Comparison of ENCODE assay signal across 8 cellular contexts in the genomic region with DNA sequence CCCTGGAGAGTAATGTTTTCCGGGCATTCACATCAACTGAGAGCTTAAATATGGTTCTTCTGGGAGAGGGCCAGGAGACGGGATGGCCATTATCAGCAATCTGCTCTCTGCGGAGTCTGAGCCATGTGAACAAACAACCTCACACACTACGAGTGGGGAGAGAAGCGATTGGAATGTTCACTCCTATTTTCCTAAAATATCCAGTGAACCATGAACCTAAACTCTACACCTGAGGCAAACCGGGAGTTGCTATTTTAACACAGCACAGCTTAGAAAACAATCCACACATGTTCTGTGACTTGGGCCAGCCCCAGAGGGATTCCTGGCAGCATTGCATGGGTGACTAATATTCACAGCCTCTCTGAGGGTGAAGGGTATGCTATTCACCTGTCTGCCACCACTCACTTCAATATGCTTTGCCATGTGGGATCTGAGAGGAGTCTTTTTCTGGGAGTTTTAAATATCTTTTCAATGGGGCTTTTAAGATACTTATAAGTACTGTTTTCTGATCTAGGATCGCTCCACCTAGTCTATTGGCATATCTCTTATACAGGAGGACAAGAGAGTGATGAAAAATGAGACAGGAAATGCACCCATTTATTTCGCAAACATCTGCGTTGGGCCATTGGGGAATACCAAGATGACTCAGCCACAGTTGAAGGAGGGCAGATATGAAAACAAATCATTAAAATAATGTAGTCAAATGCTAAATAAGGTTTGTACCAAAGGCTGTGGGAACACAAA.
A peak's percentile ranks its signal among the peaks of the same experiment; 100 is the strongest.
DNase-seq lines count a peak whose midpoint lies in the region; ATAC-seq lines count a peak whose summit lies in the region.

No MANE protein-coding gene starts in this region.

- no peak overlapping the region for H3K14ac ChIP-seq in trophoblast cell (ENCODE audit: low read length)

- no peaks in the 10 kb centered on the region for H3K79me1 ChIP-seq in trophoblast cell (ENCODE audit: low read length)

- no peak overlapping the region for H3K9ac ChIP-seq in trophoblast cell (ENCODE audit: low read length)

- peak; percentile 74 for ATAC-seq in HG02870 (IDR thresholded peaks at IDR 0.05; ENCODE audit: unreplicated experiment)
- ATAC-seq in effector memory CD8-positive, alpha-beta T cell (replicated peaks) = peak; percentile 57

- peak; percentile 72 for DNase-seq in activated naive CD4-positive, alpha-beta T cell treated with anti-CD3 and anti-CD28 coated beads for 36 hours
- DNase-seq in activated naive CD4-positive, alpha-beta T cell treated with anti-CD3 and anti-CD28 coated beads, Interleukin-2, amount 10 ng/mL, durations not matched to agents 7 days and 5 days = no peak
- DNase-seq in NCI-H2171 treated with DMSO at 0.1 percent for 48 hours (lab: John Stamatoyannopoulos, UW) (peak; percentile 68), trophoblast cell (peak; percentile 72 to 75), GF-D8 (lab: John Stamatoyannopoulos, UW) (no peak), KBM-7 (no peak)
- no peak for DNase-seq in effector memory CD8-positive, alpha-beta T cell

- in situ Hi-C loops in KBM-7 (cut with MboI; ENCODE audit: low pct_unique_long_range_greater_than_20kb, low sequenced_read_pairs) = no loop called here

- H4K12ac ChIP-seq in trophoblast cell (ENCODE audit: low read depth, low read length) = no peak overlapping the region

- H4K91ac ChIP-seq in trophoblast cell (ENCODE audit: low read depth, low read length) = no peak overlapping the region

- no peak overlapping the region for H3K4me3 Mint-ChIP-seq in activated naive CD4-positive, alpha-beta T cell treated with anti-CD3 and anti-CD28 coated beads for 36 hours
- no peak overlapping the region for H3K4me3 Mint-ChIP-seq in activated naive CD4-positive, alpha-beta T cell treated with anti-CD3 and anti-CD28 coated beads, Interleukin-2, amount 10 ng/mL, durations not matched to agents 7 days and 5 days
- H3K4me3 Mint-ChIP-seq in effector memory CD8-positive, alpha-beta T cell = no peak overlapping the region

- H3K27ac Mint-ChIP-seq in activated naive CD4-positive, alpha-beta T cell treated with anti-CD3 and anti-CD28 coated beads for 36 hours = peak overlapping the region; percentile 77
- no peak overlapping the region for H3K27ac Mint-ChIP-seq in activated naive CD4-positive, alpha-beta T cell treated with anti-CD3 and anti-CD28 coated beads, Interleukin-2, amount 10 ng/mL, durations not matched to agents 7 days and 5 days
- H3K27ac Mint-ChIP-seq in effector memory CD8-positive, alpha-beta T cell = peak overlapping the region in 1 of 2 donors; percentile 0

- no peak overlapping the region for H2AFZ ChIP-seq in trophoblast cell (ENCODE audit: insufficient read depth, low read length, poor library complexity)

- H3K18ac ChIP-seq in trophoblast cell (ENCODE audit: low read length) = no peak overlapping the region

- intact Hi-C loops in activated naive CD4-positive, alpha-beta T cell treated with anti-CD3 and anti-CD28 coated beads for 36 hours (cut with micrococcal nuclease) = loop anchor here (1.0 to 5.0 kb wide), 6 partner anchors 9 to 159 kb away; no protein-coding TSS in a partner anchor

- H2BK12ac ChIP-seq in trophoblast cell (ENCODE audit: low read length) = no peak overlapping the region

- no peaks in the 10 kb centered on the region for H3K36me3 Mint-ChIP-seq in activated naive CD4-positive, alpha-beta T cell treated with anti-CD3 and anti-CD28 coated beads for 36 hours (ENCODE audit: low read depth)
- no peaks in the 10 kb centered on the region for H3K36me3 Mint-ChIP-seq in activated naive CD4-positive, alpha-beta T cell treated with anti-CD3 and anti-CD28 coated beads, Interleukin-2, amount 10 ng/mL, durations not matched to agents 7 days and 5 days
- no peaks in the 10 kb centered on the region for H3K36me3 Mint-ChIP-seq in effector memory CD8-positive, alpha-beta T cell (ENCODE audit: insufficient read depth)

- peaks cover 45% of the 10 kb centered on the region for H3K4me1 Mint-ChIP-seq in activated naive CD4-positive, alpha-beta T cell treated with anti-CD3 and anti-CD28 coated beads for 36 hours (ENCODE audit: low read depth)
- peaks cover 18% of the 10 kb centered on the region for H3K4me1 Mint-ChIP-seq in activated naive CD4-positive, alpha-beta T cell treated with anti-CD3 and anti-CD28 coated beads, Interleukin-2, amount 10 ng/mL, durations not matched to agents 7 days and 5 days
- H3K4me1 Mint-ChIP-seq in effector memory CD8-positive, alpha-beta T cell (ENCODE audit: low read depth in 2 of 2) = peaks cover 0 to 4% of the 10 kb centered on the region in 2 donors

- H3K27ac ChIP-seq in trophoblast cell (ENCODE audit: low read depth, low read length) = no peak overlapping the region

- H3K4me3 ChIP-seq in trophoblast cell (ENCODE audit: low read depth, low read length) = no peak overlapping the region

- peaks cover 5% of the 10 kb centered on the region for H3K27me3 Mint-ChIP-seq in activated naive CD4-positive, alpha-beta T cell treated with anti-CD3 and anti-CD28 coated beads for 36 hours (ENCODE audit: low read depth)
- no peaks in the 10 kb centered on the region for H3K27me3 Mint-ChIP-seq in activated naive CD4-positive, alpha-beta T cell treated with anti-CD3 and anti-CD28 coated beads, Interleukin-2, amount 10 ng/mL, durations not matched to agents 7 days and 5 days
- H3K27me3 Mint-ChIP-seq in effector memory CD8-positive, alpha-beta T cell = peaks cover 28 to 50% of the 10 kb centered on the region in 2 donors

- H3K79me2 ChIP-seq in trophoblast cell (ENCODE audit: control insufficient read depth, insufficient read depth, low read length, poor library complexity) = no peaks in the 10 kb centered on the region

- no peak overlapping the region for H2BK5ac ChIP-seq in trophoblast cell (ENCODE audit: low read depth, low read length, poor library complexity)

- H3K4ac ChIP-seq in trophoblast cell (ENCODE audit: low read depth, low read length) = no peak overlapping the region

- no peaks in the 10 kb centered on the region for H3K9me3 Mint-ChIP-seq in activated naive CD4-positive, alpha-beta T cell treated with anti-CD3 and anti-CD28 coated beads for 36 hours
- H3K9me3 Mint-ChIP-seq in activated naive CD4-positive, alpha-beta T cell treated with anti-CD3 and anti-CD28 coated beads, Interleukin-2, amount 10 ng/mL, durations not matched to agents 7 days and 5 days = no peaks in the 10 kb centered on the region
- H3K9me3 Mint-ChIP-seq in effector memory CD8-positive, alpha-beta T cell = no peaks in the 10 kb centered on the region

- H3K23ac ChIP-seq in trophoblast cell (ENCODE audit: low read length) = no peak overlapping the region

- H2BK120ac ChIP-seq in trophoblast cell (ENCODE audit: insufficient read depth, low read length, poor library complexity) = no peak overlapping the region

- no peaks in the 10 kb centered on the region for H3K36me3 ChIP-seq in trophoblast cell (ENCODE audit: control insufficient read depth in 1 of 2, insufficient read depth in 2 of 2, low read length in 2 of 2)

- no peak overlapping the region for H2AK5ac ChIP-seq in trophoblast cell (ENCODE audit: low read length)

- no peaks in the 10 kb centered on the region for H3K27me3 ChIP-seq in trophoblast cell (ENCODE audit: insufficient read depth, low read length)

- CTCF ChIA-PET in activated naive CD4-positive, alpha-beta T cell treated with anti-CD3 and anti-CD28 coated beads for 36 hours (lab: Charles Lee) = no interaction called here
- CTCF ChIA-PET in activated naive CD4-positive, alpha-beta T cell treated with anti-CD3 and anti-CD28 coated beads, Interleukin-2, amount 10 ng/mL, durations not matched to agents 7 days and 5 days (lab: Charles Lee) = no interaction called here

- H3K9me3 ChIP-seq in trophoblast cell (ENCODE audit: insufficient read depth, low read depth, low read length) = no peaks in the 10 kb centered on the region

- no CpG with 5 or more reads among the region's 9 CpGs for WGBS in trophoblast cell (ENCODE audit: extremely low coverage, insufficient coverage, insufficient read length)

- H3K4me1 ChIP-seq in trophoblast cell (ENCODE audit: control insufficient read depth in 1 of 2, insufficient read depth in 2 of 2, low read length in 2 of 2) = peaks cover 2 to 3% of the 10 kb centered on the region in 2 experiments

- H3K4me2 ChIP-seq in trophoblast cell (ENCODE audit: low read length) = no peak overlapping the region

- H4K8ac ChIP-seq in trophoblast cell (ENCODE audit: low read depth, low read length) = no peak overlapping the region

Comparison
In these comparisons a context has a peak if more than half of its experiments do, and no peak if none do; other contexts are left out.
1. DNase-seq: peak in activated naive CD4-positive, alpha-beta T cell treated with anti-CD3 and anti-CD28 coated beads for 36 hours (single experiment), NCI-H2171 treated with DMSO at 0.1 percent for 48 hours (single experiment) and trophoblast cell (2 of 2); none in activated naive CD4-positive, alpha-beta T cell treated with anti-CD3 and anti-CD28 coated beads, Interleukin-2, amount 10 ng/mL, durations not matched to agents 7 days and 5 days (single experiment), effector memory CD8-positive, alpha-beta T cell (0 of 3), GF-D8 (single experiment) and KBM-7 (single experiment).